14 cellular contexts compared by ENCODE assay signal in genomic region chr7:136033413-136034031, GRCh38. TPM values are rescaled to one million over a fixed set of nuclear protein-coding genes. Genes with fewer than 3 reads are reported as not detected.
DNase-seq lines count a peak whose midpoint lies in the region; ATAC-seq and TF ChIP-seq lines count a peak whose summit lies in the region.
"Had no signal": no experiment of that assay in that cellular context is flagged by ENCODE, and none has a peak within 500 bp of the region (broad histone marks: within the 10 kb centered on the region; RNA-seq: fewer than 3 reads in every experiment).

No MANE protein-coding gene starts in this region.

- H3K27ac ChIP-seq in gastroesophageal sphincter, result peak overlapping the region; percentile 19 to 69 (median 54)
- peak overlapping the region; percentile 28 for H3K27ac ChIP-seq in muscle layer of duodenum (ENCODE audit: low read length)
- peak overlapping the region; percentile 65 for H3K27ac ChIP-seq in urinary bladder (ENCODE audit: low read depth)
- H3K27ac ChIP-seq: GM23248 had no signal

- 34 to 36% methylated on average over 5 to 6 of the region's 6 CpGs for WGBS in gastroesophageal sphincter (ENCODE audit: low coverage in 1 of 2), 2 donors
- WGBS in urinary bladder, result 37% methylated on average over 6 of the region's 6 CpGs

- H3K36me3 ChIP-seq in gastroesophageal sphincter, result no peaks in the 10 kb centered on the region
- no peaks in the 10 kb centered on the region for H3K36me3 ChIP-seq in muscle layer of duodenum (ENCODE audit: control insufficient read depth in 1 of 2, insufficient read depth in 2 of 2, low read length in 2 of 2)
- H3K36me3 ChIP-seq in urinary bladder (ENCODE audit: insufficient read depth), result no peaks in the 10 kb centered on the region

- H3K27me3 ChIP-seq in gastroesophageal sphincter, result no peaks in the 10 kb centered on the region
- H3K27me3 ChIP-seq in muscle layer of duodenum (ENCODE audit: low read depth, low read length), result no peaks in the 10 kb centered on the region

- H3K4me1 ChIP-seq in gastroesophageal sphincter (peaks cover 0 to 24% (median 0%) of the 10 kb centered on the region in 3 donors), muscle layer of duodenum (ENCODE audit: control insufficient read depth in 1 of 2, insufficient read depth in 2 of 2, low read length in 2 of 2) (peaks cover 0 to 13% of the 10 kb centered on the region in 2 donors), urinary bladder (ENCODE audit: insufficient read depth) (no peaks in the 10 kb centered on the region)

- intact Hi-C loops in Right ventricle myocardium inferior (cut with DNase I) (loop anchor here (5.0 kb wide), 1 partner anchor 839 kb away; no protein-coding TSS in a partner anchor), cardiac septum (cut with DNase I) (loop anchor here (10.0 kb wide), 1 partner anchor 311 kb away; no protein-coding TSS in a partner anchor)

- no peak for DNase-seq in Right ventricle myocardium inferior (ENCODE audit: missing footprints)
- DNase-seq in cardiac septum (ENCODE audit: low spot score), result no peak
- DNase-seq in T-helper 9 cell, result no peak
- DNase-seq: activated CD8-positive, alpha-beta memory T cell treated with anti-CD3 and anti-CD28 coated beads, Interleukin-2, amount 50 U/mL, for 4 hours; COR-L47; GDM1; GM23248; KG1; NCI-H146 had no signal

- TF ChIP-seq EP300 in gastroesophageal sphincter (IDR thresholded peaks at IDR 0.05), result no peak

- peak; percentile 90 for ATAC-seq in Right ventricle myocardium inferior
- ATAC-seq in gastroesophageal sphincter, result peak; percentile 62
- no peak for ATAC-seq in GM18505 (IDR thresholded peaks at IDR 0.05; ENCODE audit: unreplicated experiment)
- no peak for ATAC-seq in GM19395 (IDR thresholded peaks at IDR 0.05; ENCODE audit: unreplicated experiment)

- no peak for TF ChIP-seq POLR2A in gastroesophageal sphincter (IDR thresholded peaks at IDR 0.05)
- no peak for TF ChIP-seq POLR2A in GM18505 (IDR thresholded peaks at IDR 0.05; ENCODE audit: borderline replicate concordance, extremely low read depth, insufficient read depth, insufficient read length)

- H3K9me3 ChIP-seq in gastroesophageal sphincter (no peaks in the 10 kb centered on the region), muscle layer of duodenum (ENCODE audit: control insufficient read depth in 1 of 2, low read length in 2 of 2) (no peaks in the 10 kb centered on the region)

- H3K4me3 ChIP-seq in gastroesophageal sphincter (no peak overlapping the region), muscle layer of duodenum (ENCODE audit: low read depth in 1 of 2, low read length in 2 of 2) (peak overlapping the region in 1 of 2 donors; percentile 10), urinary bladder (ENCODE audit: low read depth, low read length) (no peak overlapping the region)
- H3K4me3 ChIP-seq: GM23248 had no signal

- TF ChIP-seq CTCF in gastroesophageal sphincter (IDR thresholded peaks at IDR 0.05), result no peak

RNA-seq across cellular contexts. Expression of gene MTPN, which starts 56.4 kb away (rescaled TPM):
- total RNA-seq in Right ventricle myocardium inferior, result 72.9 TPM
- total RNA-seq in cardiac septum, result 121 TPM
- 10 to 100 TPM; 76.6 to 80.2 (median 79.0) TPM for total RNA-seq in gastroesophageal sphincter
- 148 TPM for total RNA-seq in urinary bladder
- 118 TPM for polyA plus RNA-seq in urinary bladder

Comparison
In these comparisons a context has a peak if more than half of its experiments do, and no peak if none do; other contexts are left out.
1. ATAC-seq: peak in Right ventricle myocardium inferior (single experiment) and gastroesophageal sphincter (single experiment); none in GM18505 (single experiment) and GM19395 (single experiment).
2. Peak in every context shown above with its lines, with median percentiles within 50 percentile points of each other: H3K27ac ChIP-seq.